Comparison of ENCODE assay signal across 11 cellular contexts in the genomic region with DNA sequence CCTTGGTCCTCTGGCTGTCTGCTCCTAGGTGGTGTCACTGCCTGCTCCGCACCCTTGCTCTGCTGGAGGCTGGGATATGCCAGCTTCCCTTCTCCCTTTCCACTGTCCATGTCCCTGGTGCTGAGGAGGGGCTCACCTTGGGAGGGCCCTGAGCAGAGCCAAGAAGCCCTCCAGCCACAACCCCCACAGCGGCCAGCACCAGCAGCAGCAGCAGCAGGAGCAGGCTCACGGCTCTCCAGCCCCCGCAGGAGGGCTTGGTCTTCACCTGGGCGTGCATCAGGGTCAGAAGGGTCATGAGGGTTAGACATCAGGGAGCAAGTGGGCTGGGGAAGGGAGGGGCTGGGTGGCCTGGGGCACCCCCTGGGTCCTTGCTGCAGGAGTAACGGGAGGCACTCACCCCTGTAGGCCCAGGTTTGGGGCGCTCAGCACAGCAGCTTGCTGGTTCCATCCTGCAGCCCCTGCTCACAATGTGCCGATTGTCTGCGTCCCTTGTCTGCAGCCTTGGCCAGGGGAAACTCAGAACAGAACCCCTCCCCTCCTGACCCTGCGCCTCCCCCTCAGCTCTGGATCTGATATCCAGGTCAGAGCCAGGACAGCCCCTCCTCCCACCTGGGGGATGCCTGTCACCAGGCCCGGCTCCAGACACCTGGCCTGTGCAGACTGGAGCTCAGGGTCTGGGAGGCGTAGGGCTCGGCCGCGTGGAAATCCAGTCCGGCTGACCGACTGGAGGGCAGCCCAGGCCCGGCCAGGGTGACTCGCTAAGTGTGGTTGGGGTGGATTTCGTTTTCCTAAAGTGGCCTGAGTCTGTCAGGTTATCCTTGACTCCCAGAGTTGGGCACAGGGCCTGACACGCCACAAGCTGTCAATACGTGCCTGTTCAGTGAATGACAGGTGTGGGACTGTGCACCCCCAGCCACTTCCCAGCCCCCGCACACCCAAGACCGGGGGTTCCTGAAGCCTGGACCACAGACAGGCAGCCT. TPM values are rescaled to one million over a fixed set of nuclear protein-coding genes. Genes with fewer than 3 reads are reported as not detected.
DNase-seq lines count a peak whose midpoint lies in the region; ATAC-seq and TF ChIP-seq lines count a peak whose summit lies in the region.
"Had no signal": no experiment of that assay in that cellular context is flagged by ENCODE, and none has a peak within 500 bp of the region (broad histone marks: within the 10 kb centered on the region; RNA-seq: fewer than 3 reads in every experiment).

A gene (minus strand): TSS at position 478 of the 980 bp plus-strand sequence. CDS start 30 bp downstream, at position 448.

- TF ChIP-seq CTCF in RWPE1 (conservative IDR thresholded peaks at IDR 0.05; ENCODE audit: low read depth) (no peak), heart left ventricle (IDR thresholded peaks at IDR 0.05) (no peak), lower leg skin (IDR thresholded peaks at IDR 0.05) (no peak)

- ATAC-seq in heart left ventricle (no peak), HG02840 (IDR thresholded peaks at IDR 0.05; ENCODE audit: low FRiP score, unreplicated experiment) (no peak)
- no peak for ATAC-seq in stimulated activated effector memory CD8-positive, alpha-beta T cell treated with anti-CD3 and anti-CD28 coated beads, Interleukin-12 subunit alpha, Interleukin-12 subunit beta, amount 100 ng/mL, for 72 hours

- no peak within 1 kb of the TSS for H3K4me3 Mint-ChIP-seq in activated CD4-positive, alpha-beta memory T cell treated with anti-CD3 and anti-CD28 coated beads, Interleukin-2, amount 10 ng/mL, durations not matched to agents 7 days and 5 days
- no peak within 1 kb of the TSS for H3K4me3 Mint-ChIP-seq in activated CD4-positive, alpha-beta memory T cell treated with anti-CD3 and anti-CD28 coated beads for 36 hours
- H3K4me3 Mint-ChIP-seq in stimulated activated effector memory CD8-positive, alpha-beta T cell treated with anti-CD3 and anti-CD28 coated beads, Interleukin-12 subunit alpha, Interleukin-12 subunit beta, amount 100 ng/mL, for 72 hours = peak within 1 kb of the TSS; percentile 69

- no peak within 1 kb of the TSS for H3K27ac Mint-ChIP-seq in activated CD4-positive, alpha-beta memory T cell treated with anti-CD3 and anti-CD28 coated beads, Interleukin-2, amount 10 ng/mL, durations not matched to agents 7 days and 5 days
- H3K27ac Mint-ChIP-seq in activated CD4-positive, alpha-beta memory T cell treated with anti-CD3 and anti-CD28 coated beads for 36 hours = no peak within 1 kb of the TSS
- peak within 1 kb of the TSS; percentile 84 for H3K27ac Mint-ChIP-seq in stimulated activated effector memory CD8-positive, alpha-beta T cell treated with anti-CD3 and anti-CD28 coated beads, Interleukin-12 subunit alpha, Interleukin-12 subunit beta, amount 100 ng/mL, for 72 hours

- POLR2A ChIA-PET in activated CD4-positive, alpha-beta memory T cell treated with anti-CD3 and anti-CD28 coated beads, Interleukin-2, amount 10 ng/mL, durations not matched to agents 7 days and 5 days (lab: Charles Lee) = interaction anchor here (0.6 to 2.8 kb wide), 4 partner anchors 11 to 56 kb away, joined by 3 to 11 read pairs (median 3); a partner anchor contains a TSS
- POLR2A ChIA-PET in activated CD4-positive, alpha-beta memory T cell treated with anti-CD3 and anti-CD28 coated beads for 36 hours (lab: Charles Lee) = no interaction called here
- POLR2A ChIA-PET in RWPE1 (lab: Yijun Ruan, JAX; ENCODE audit: low non-redundant PET) = interaction anchor here (0.7 kb wide), 1 partner anchor 40 kb away, joined by 4 read pairs; no protein-coding TSS in a partner anchor

- intact Hi-C loops in activated CD4-positive, alpha-beta memory T cell treated with anti-CD3 and anti-CD28 coated beads for 36 hours (cut with micrococcal nuclease) = no loop called here
- intact Hi-C loops in heart left ventricle (cut with DNase I) = loop anchor here in 1 of 10 donors (10.0 kb wide), 1 partner anchor 56 kb away; a partner anchor contains a TSS
- intact Hi-C loops in lower leg skin (cut with DNase I; ENCODE audit: low total_unique reads) = no loop called here

- H3K27ac ChIP-seq in RWPE1 = peak within 1 kb of the TSS; percentile 93
- H3K27ac ChIP-seq in heart left ventricle = peak within 1 kb of the TSS in 11 of 12 donors; percentile 69 to 94 (median 88)
- H3K27ac ChIP-seq: tibial artery had no signal

- H3K4me1 ChIP-seq in heart left ventricle = peaks cover 14 to 67% (median 37%) of the 10 kb centered on the region in 12 donors

- WGBS in heart left ventricle, 4 donors = 52 to 69% (median 67%) methylated on average over 14 to 24 of the region's 24 CpGs
- 68 to 77% methylated on average over 19 to 23 of the region's 24 CpGs for WGBS in lower leg skin, 2 donors

- no peaks in the 10 kb centered on the region for H3K27me3 Mint-ChIP-seq in activated CD4-positive, alpha-beta memory T cell treated with anti-CD3 and anti-CD28 coated beads, Interleukin-2, amount 10 ng/mL, durations not matched to agents 7 days and 5 days
- H3K27me3 Mint-ChIP-seq in activated CD4-positive, alpha-beta memory T cell treated with anti-CD3 and anti-CD28 coated beads for 36 hours = no peaks in the 10 kb centered on the region

- peaks cover 0 to 46% (median 32%) of the 10 kb centered on the region in 9 donors for H3K36me3 ChIP-seq in heart left ventricle

- no peaks in the 10 kb centered on the region for H3K9me3 Mint-ChIP-seq in activated CD4-positive, alpha-beta memory T cell treated with anti-CD3 and anti-CD28 coated beads, Interleukin-2, amount 10 ng/mL, durations not matched to agents 7 days and 5 days
- no peaks in the 10 kb centered on the region for H3K9me3 Mint-ChIP-seq in activated CD4-positive, alpha-beta memory T cell treated with anti-CD3 and anti-CD28 coated beads for 36 hours
- H3K9me3 Mint-ChIP-seq in stimulated activated effector memory CD8-positive, alpha-beta T cell treated with anti-CD3 and anti-CD28 coated beads, Interleukin-12 subunit alpha, Interleukin-12 subunit beta, amount 100 ng/mL, for 72 hours = no peaks in the 10 kb centered on the region

- H3K36me3 Mint-ChIP-seq in activated CD4-positive, alpha-beta memory T cell treated with anti-CD3 and anti-CD28 coated beads, Interleukin-2, amount 10 ng/mL, durations not matched to agents 7 days and 5 days (ENCODE audit: low read depth) = peaks cover 29% of the 10 kb centered on the region
- H3K36me3 Mint-ChIP-seq in activated CD4-positive, alpha-beta memory T cell treated with anti-CD3 and anti-CD28 coated beads for 36 hours = peaks cover 36% of the 10 kb centered on the region
- H3K36me3 Mint-ChIP-seq in stimulated activated effector memory CD8-positive, alpha-beta T cell treated with anti-CD3 and anti-CD28 coated beads, Interleukin-12 subunit alpha, Interleukin-12 subunit beta, amount 100 ng/mL, for 72 hours = peaks cover 56% of the 10 kb centered on the region

- TF ChIP-seq POLR2A in heart left ventricle (IDR thresholded peaks at IDR 0.05) (no peak), lower leg skin (IDR thresholded peaks at IDR 0.05) (no peak)

- CTCF ChIA-PET in activated CD4-positive, alpha-beta memory T cell treated with anti-CD3 and anti-CD28 coated beads, Interleukin-2, amount 10 ng/mL, durations not matched to agents 7 days and 5 days (lab: Charles Lee) = no interaction called here
- CTCF ChIA-PET in activated CD4-positive, alpha-beta memory T cell treated with anti-CD3 and anti-CD28 coated beads for 36 hours (lab: Charles Lee) = no interaction called here
- CTCF ChIA-PET in RWPE1 (lab: Yijun Ruan, JAX) = interaction anchor here (0.9 kb wide), 1 partner anchor 41 kb away, joined by 3 read pairs; no protein-coding TSS in a partner anchor

- H3K4me3 ChIP-seq in heart left ventricle (no peak within 1 kb of the TSS), lower leg skin (ENCODE audit: low read depth, poor library complexity, severe bottlenecking) (no peak within 1 kb of the TSS)
- H3K4me3 ChIP-seq: tibial artery had no signal

- DNase-seq in activated CD4-positive, alpha-beta memory T cell treated with anti-CD3 and anti-CD28 coated beads, Interleukin-2, amount 10 ng/mL, durations not matched to agents 7 days and 5 days = no peak
- no peak for DNase-seq in activated CD4-positive, alpha-beta memory T cell treated with anti-CD3 and anti-CD28 coated beads for 36 hours
- DNase-seq in RWPE1 (ENCODE audit: low spot score) = no peak
- no peak for DNase-seq in heart left ventricle
- no peak for DNase-seq in stimulated activated effector memory CD8-positive, alpha-beta T cell treated with anti-CD3 and anti-CD28 coated beads, Interleukin-12 subunit alpha, Interleukin-12 subunit beta, amount 100 ng/mL, for 72 hours (ENCODE audit: low spot score in 2 of 2)
- DNase-seq in anterior cingulate cortex (lab: John Stamatoyannopoulos, UW) = no peak
- DNase-seq in lower leg skin (ENCODE audit: low spot score in 2 of 2) = no peak
- DNase-seq: central memory CD4-positive, alpha-beta T cell; NCI-H2171; tibial artery had no signal

- no peaks in the 10 kb centered on the region for H3K9me3 ChIP-seq in heart left ventricle
- H3K9me3 ChIP-seq: tibial artery had no signal

- H3K4me1 Mint-ChIP-seq in activated CD4-positive, alpha-beta memory T cell treated with anti-CD3 and anti-CD28 coated beads, Interleukin-2, amount 10 ng/mL, durations not matched to agents 7 days and 5 days = peaks cover 42% of the 10 kb centered on the region
- peaks cover 37% of the 10 kb centered on the region for H3K4me1 Mint-ChIP-seq in activated CD4-positive, alpha-beta memory T cell treated with anti-CD3 and anti-CD28 coated beads for 36 hours (ENCODE audit: low read depth)
- H3K4me1 Mint-ChIP-seq in stimulated activated effector memory CD8-positive, alpha-beta T cell treated with anti-CD3 and anti-CD28 coated beads, Interleukin-12 subunit alpha, Interleukin-12 subunit beta, amount 100 ng/mL, for 72 hours = peaks cover 38% of the 10 kb centered on the region

- no peaks in the 10 kb centered on the region for H3K27me3 ChIP-seq in heart left ventricle
- H3K27me3 ChIP-seq: tibial artery had no signal

RNA-seq across cellular contexts. Expression of the gene that starts here (rescaled TPM):
- 10 to 100 TPM; 10.3 to 12.5 TPM for total RNA-seq in activated CD4-positive, alpha-beta memory T cell treated with anti-CD3 and anti-CD28 coated beads, Interleukin-2, amount 10 ng/mL, durations not matched to agents 7 days and 5 days
- 1 to 10 TPM; 5.7 to 8.5 TPM for total RNA-seq in activated CD4-positive, alpha-beta memory T cell treated with anti-CD3 and anti-CD28 coated beads for 36 hours
- 10 to 100 TPM in 2 of 9 donors, 1 to 10 TPM in 7; 1.7 to 11.7 (median 5.5) TPM for total RNA-seq in heart left ventricle
- polyA plus RNA-seq in heart left ventricle = 1 to 10 TPM; 3.8 to 7.6 TPM
- total RNA-seq in lower leg skin = 1 to 10 TPM; 2.3 to 6.2 (median 2.5) TPM
